ENCODE assay signal across 8 cellular contexts in genomic region chr15:71440479-71441071, GRCh38.
A peak's percentile ranks its signal among the peaks of the same experiment; 100 is the strongest.
DNase-seq lines count a peak whose midpoint lies in the region; ATAC-seq and TF ChIP-seq lines count a peak whose summit lies in the region.

No MANE protein-coding gene starts in this region.

- H3K4me1 ChIP-seq in lung (ENCODE audit: control insufficient read depth in 2 of 2, insufficient read depth in 2 of 2, low read length in 2 of 2), result peaks cover 0 to under 1% of the 10 kb centered on the region in 2 donors

- H3K9me3 ChIP-seq in lung (ENCODE audit: control insufficient read depth in 2 of 2, insufficient read depth in 1 of 2, low read length in 1 of 2), result no peaks in the 10 kb centered on the region

- no peak for ATAC-seq in lung (ENCODE audit: insufficient read depth, low FRiP score)
- ATAC-seq in GM19463 (IDR thresholded peaks at IDR 0.05; ENCODE audit: unreplicated experiment), result no peak
- no peak for ATAC-seq in GM19328 (IDR thresholded peaks at IDR 0.05; ENCODE audit: unreplicated experiment)

- no peak overlapping the region for H3K27ac ChIP-seq in lung (ENCODE audit: low read depth in 1 of 2, low read length in 1 of 2)

- WGBS in lung, 2 donors, result 1 to 3% methylated on average over 3 of the region's 3 CpGs

- H3K4me3 ChIP-seq in lung, result no peak overlapping the region

- DNase-seq in AG09319 (ENCODE audit: extremely low read depth, low read depth) (peak; percentile 46), HCEC 1CT (peak; percentile 74), NCI-H748 (lab: John Stamatoyannopoulos, UW; ENCODE audit: unreplicated experiment) (peak; percentile 59), cerebellar cortex (ENCODE audit: low spot score) (peak; percentile 68), lung (ENCODE audit: low spot score) (no peak)
- no peak for DNase-seq in stimulated activated CD4-positive, alpha-beta T cell treated with anti-CD3 and anti-CD28 coated beads, Interleukin-12 subunit alpha, Interleukin-12 subunit beta, amount 100 ng/mL, for 4 hours

- TF ChIP-seq CTCF in AG09319 (IDR thresholded peaks at IDR 0.05; ENCODE audit: low read depth, low read length) (peak; percentile 43), lung (IDR thresholded peaks at IDR 0.05; ENCODE audit: control extremely low read depth, extremely low read depth) (peak; percentile 39)

- H3K27me3 ChIP-seq in lung (ENCODE audit: control insufficient read depth, insufficient read depth), result no peaks in the 10 kb centered on the region

- H3K36me3 ChIP-seq in lung (ENCODE audit: control insufficient read depth in 2 of 2, insufficient read depth in 2 of 2, low read length in 2 of 2), result no peaks in the 10 kb centered on the region

Comparison
In these comparisons a context has a peak if more than half of its experiments do, and no peak if none do; other contexts are left out.
1. DNase-seq: peak in AG09319 (single experiment), HCEC 1CT (single experiment), NCI-H748 (single experiment) and cerebellar cortex (single experiment); none in lung (single experiment) and stimulated activated CD4-positive, alpha-beta T cell treated with anti-CD3 and anti-CD28 coated beads, Interleukin-12 subunit alpha, Interleukin-12 subunit beta, amount 100 ng/mL, for 4 hours (single experiment).